ENCODE assay signal across 1 cellular context in genomic region chr3:9396301-9396631, GRCh38.
TF ChIP-seq lines count a peak whose summit lies in the region.

No MANE protein-coding gene starts in this region.

TF ChIP-seq in HEK293, 187 proteins besides CTCF, POLR2A, EP300 and RAD21 (continued from another document and continues in another):
- TF ChIP-seq ZBTB6 (tag by site-specific recombination; IDR thresholded peaks at IDR 0.05) (no peak), ZNF639 (tag by site-specific recombination; IDR thresholded peaks at IDR 0.05) (no peak), ZSCAN30 (tag by site-specific recombination; IDR thresholded peaks at IDR 0.05) (no peak; the same call in 1 of the 2 replicates), ZNF16 (tag by site-specific recombination; IDR thresholded peaks at IDR 0.05; ENCODE audit: low read depth) (no peak), ZNF555 (tag by site-specific recombination; conservative IDR thresholded peaks at IDR 0.05) (no peak), KLF10 (tag by site-specific recombination; IDR thresholded peaks at IDR 0.05) (no peak), ZBTB44 (tag by site-specific recombination; IDR thresholded peaks at IDR 0.05) (0 out of 2 replicates have a peak, but pooled peaks have one; percentile 51), ZNF133 (tag by site-specific recombination; IDR thresholded peaks at IDR 0.05) (no peak), ZNF510 (tag by site-specific recombination; IDR thresholded peaks at IDR 0.05; ENCODE audit: insufficient replicate concordance) (no peak), ZNF121 (tag by site-specific recombination; IDR thresholded peaks at IDR 0.05) (no peak), HOXC10 (CRISPR knock-in tag; IDR thresholded peaks at IDR 0.05) (no peak), ZBTB48 (tag by site-specific recombination; IDR thresholded peaks at IDR 0.05) (no peak), ZNF701 (tag by site-specific recombination; IDR thresholded peaks at IDR 0.05) (no peak), MZF1 (tag by site-specific recombination; IDR thresholded peaks at IDR 0.05; ENCODE audit: borderline replicate concordance) (peak; percentile 60; the same call in 1 of the 2 replicates), SP3 (tag by site-specific recombination; IDR thresholded peaks at IDR 0.05) (peak; percentile 66), ZNF223 (tag by site-specific recombination; IDR thresholded peaks at IDR 0.05) (no peak), SP2 (tag by site-specific recombination; IDR thresholded peaks at IDR 0.05) (peak; percentile 71), ZNF623 (tag by site-specific recombination; IDR thresholded peaks at IDR 0.05) (no peak), ZNF19 (tag by site-specific recombination; IDR thresholded peaks at IDR 0.05; ENCODE audit: low read depth) (no peak), ZBTB26 (tag by site-specific recombination; optimal IDR thresholded peaks at IDR 0.05) (no peak), ZNF335 (tag by site-specific recombination; conservative IDR thresholded peaks at IDR 0.05) (no peak), ZNF785 (tag by site-specific recombination; IDR thresholded peaks at IDR 0.05) (no peak), GLIS1 (tag by site-specific recombination; IDR thresholded peaks at IDR 0.05) (no peak; the same call in 1 of the 2 replicates), ZNF155 (tag by site-specific recombination; IDR thresholded peaks at IDR 0.05) (no peak), REST (tag by site-specific recombination; IDR thresholded peaks at IDR 0.05) (no peak), HOXA7 (CRISPR knock-in tag; IDR thresholded peaks at IDR 0.05; ENCODE audit: borderline replicate concordance) (no peak), ZNF521 (tag by site-specific recombination; IDR thresholded peaks at IDR 0.05) (no peak), ZNF837 (tag by site-specific recombination; IDR thresholded peaks at IDR 0.05) (no peak), ZNF426 (tag by site-specific recombination; IDR thresholded peaks at IDR 0.05) (no peak), ZNF398 (tag by site-specific recombination; IDR thresholded peaks at IDR 0.05) (peak; percentile 48), ZNF140 (tag by site-specific recombination; IDR thresholded peaks at IDR 0.05) (no peak), ZSCAN23 (tag by site-specific recombination; IDR thresholded peaks at IDR 0.05) (no peak), SP7 (tag by site-specific recombination; IDR thresholded peaks at IDR 0.05) (peak; percentile 26), OSR2 (tag by site-specific recombination; IDR thresholded peaks at IDR 0.05) (peak; percentile 46; the same call in 1 of the 2 replicates), ZBTB20 (tag by site-specific recombination; IDR thresholded peaks at IDR 0.05) (peak; percentile 82), KLF16 (tag by site-specific recombination; IDR thresholded peaks at IDR 0.05) (peak; percentile 29; the same call in 1 of the 2 replicates), ZNF792 (tag by site-specific recombination; IDR thresholded peaks at IDR 0.05) (no peak), ZNF585B (tag by site-specific recombination; IDR thresholded peaks at IDR 0.05) (no peak), ZNF600 (tag by site-specific recombination; IDR thresholded peaks at IDR 0.05) (peak; percentile 67), ZNF629 (tag by site-specific recombination; IDR thresholded peaks at IDR 0.05) (peak; percentile 9; the same call in 1 of the 2 replicates), ZNF571 (tag by site-specific recombination; IDR thresholded peaks at IDR 0.05) (no peak), PRDM2 (tag by site-specific recombination; IDR thresholded peaks at IDR 0.05; ENCODE audit: borderline replicate concordance) (no peak), ZNF366 (tag by site-specific recombination; conservative IDR thresholded peaks at IDR 0.05) (peak; percentile 70; the same call in 1 of the 2 replicates), ZNF514 (tag by site-specific recombination; IDR thresholded peaks at IDR 0.05) (no peak), WT1 (tag by site-specific recombination; IDR thresholded peaks at IDR 0.05) (peak; percentile 94), ZBTB10 (tag by site-specific recombination; IDR thresholded peaks at IDR 0.05) (no peak), ZNF214 (tag by site-specific recombination; IDR thresholded peaks at IDR 0.05; ENCODE audit: borderline replicate concordance) (no peak), ZNF423 (tag by site-specific recombination; IDR thresholded peaks at IDR 0.05) (peak; percentile 63; the same call in 1 of the 2 replicates)
